16 cellular contexts compared by ENCODE assay signal in genomic region chr1:230876660-230877059, GRCh38. TPM values are rescaled to one million over a fixed set of nuclear protein-coding genes. Genes with fewer than 3 reads are reported as not detected.
A peak's percentile ranks its signal among the peaks of the same experiment; 100 is the strongest.
DNase-seq lines count a peak whose midpoint lies in the region; ATAC-seq and TF ChIP-seq lines count a peak whose summit lies in the region.
"Had no signal": no experiment of that assay in that cellular context is flagged by ENCODE, and none has a peak within 500 bp of the region (broad histone marks: within the 10 kb centered on the region; RNA-seq: fewer than 3 reads in every experiment).

No MANE protein-coding gene starts in this region.

- H2BK5ac ChIP-seq in IMR-90 (ENCODE audit: low read depth, low read length, poor library complexity, severe bottlenecking) = peak overlapping the region; percentile 32
- H2BK5ac ChIP-seq in mesenchymal stem cell (ENCODE audit: low read depth, low read length, poor library complexity, severe bottlenecking) = no peak overlapping the region
- H2BK5ac ChIP-seq in neuronal stem cell (ENCODE audit: low read length) = peak overlapping the region; percentile 35

- H2BK12ac ChIP-seq in mesenchymal stem cell (ENCODE audit: low read length in 2 of 2) (peak overlapping the region; percentile 3 to 12), neuronal stem cell (ENCODE audit: low read length) (no peak overlapping the region)

- no peaks in the 10 kb centered on the region for H3K79me1 ChIP-seq in IMR-90 (ENCODE audit: low read depth in 1 of 2, low read length in 2 of 2)
- H3K79me1 ChIP-seq in mesenchymal stem cell (replicated peaks; ENCODE audit: low read length, poor library complexity, severe bottlenecking) = no peaks in the 10 kb centered on the region
- H3K79me1 ChIP-seq in neuronal stem cell (ENCODE audit: low read depth, low read length) = no peaks in the 10 kb centered on the region

- H3K14ac ChIP-seq in IMR-90 (replicated peaks; ENCODE audit: low read depth, low read length) (peak overlapping the region; percentile 57), mesenchymal stem cell (ENCODE audit: low read length in 2 of 2) (no peak overlapping the region), neuronal stem cell (ENCODE audit: low read length) (no peak overlapping the region)

- TF ChIP-seq RAD21 in IMR-90 (IDR thresholded peaks at IDR 0.05; ENCODE audit: low read length) = no peak

- H3K27ac Mint-ChIP-seq in activated naive CD4-positive, alpha-beta T cell treated with anti-CD3 and anti-CD28 coated beads, Interleukin-2, amount 50 U/mL, for 72 hours = no peak overlapping the region
- H3K27ac Mint-ChIP-seq: B cell; CD4-positive, CD25-positive, alpha-beta regulatory T cell; CD8-positive, alpha-beta memory T cell had no signal

- peak overlapping the region; percentile 73; the same call in 2 of the 3 replicates for H2BK15ac ChIP-seq in IMR-90 (ENCODE audit: low read depth, low read length)
- no peak overlapping the region for H2BK15ac ChIP-seq in mesenchymal stem cell (ENCODE audit: low read depth, poor library complexity, severe bottlenecking)
- H2BK15ac ChIP-seq in neuronal stem cell (ENCODE audit: low read length) = peak overlapping the region; percentile 80

- H3K36me3 ChIP-seq in cardiac muscle cell (no peaks in the 10 kb centered on the region), heart right ventricle (no peaks in the 10 kb centered on the region), IMR-90 (ENCODE audit: control insufficient read depth, insufficient read depth, low read length) (no peaks in the 10 kb centered on the region), mesenchymal stem cell (ENCODE audit: control insufficient read depth in 1 of 2, insufficient read depth in 2 of 2, low read depth in 1 of 2, low read length in 2 of 2) (no peaks in the 10 kb centered on the region), neuronal stem cell (replicated peaks in 1 of 2; ENCODE audit: control insufficient read depth in 2 of 2, insufficient read depth in 2 of 2, low read length in 2 of 2) (no peaks in the 10 kb centered on the region)
- H3K36me3 ChIP-seq: BLaER1 treated with 17β-estradiol and CSF1 and Interleukin-3, amounts not matched to agents 10 nM and 100 nM had no signal

- H4K91ac ChIP-seq in IMR-90 (ENCODE audit: insufficient read depth, low read depth, low read length) = peak overlapping the region; percentile 90
- no peak overlapping the region for H4K91ac ChIP-seq in mesenchymal stem cell (ENCODE audit: low read length)
- H4K91ac ChIP-seq in neuronal stem cell (ENCODE audit: low read depth, low read length, poor library complexity) = peak overlapping the region; percentile 20

- H2AK5ac ChIP-seq in IMR-90 (ENCODE audit: low read depth, low read length) (peak overlapping the region; percentile 97), mesenchymal stem cell (ENCODE audit: low read length, severe bottlenecking) (no peak overlapping the region), neuronal stem cell (ENCODE audit: low read depth, low read length) (no peak overlapping the region)

- H3K18ac ChIP-seq in IMR-90 (ENCODE audit: low read depth, low read length) (peak overlapping the region; percentile 84), mesenchymal stem cell (ENCODE audit: low read depth in 1 of 2, low read length in 2 of 2) (peak overlapping the region in 1 of 2 experiments; percentile 50), neuronal stem cell (ENCODE audit: low read length) (no peak overlapping the region)

- no peaks in the 10 kb centered on the region for H3K4me1 ChIP-seq in cardiac muscle cell (ENCODE audit: low read depth)
- peaks cover 0 to 12% (median 0%) of the 10 kb centered on the region in 9 donors for H3K4me1 ChIP-seq in heart right ventricle
- H3K4me1 ChIP-seq in IMR-90 (ENCODE audit: control insufficient read depth, insufficient read depth, low read length) = peaks cover 28% of the 10 kb centered on the region
- peaks cover 6% of the 10 kb centered on the region for H3K4me1 ChIP-seq in mesenchymal stem cell (ENCODE audit: control insufficient read depth, insufficient read depth, low read depth, low read length)
- H3K4me1 ChIP-seq in neuronal stem cell (ENCODE audit: control insufficient read depth in 2 of 2, insufficient read depth in 1 of 2, low read depth in 1 of 2, low read length in 2 of 2) = peaks cover 10 to 14% of the 10 kb centered on the region in 2 donors
- H3K4me1 ChIP-seq: BLaER1 treated with 17β-estradiol and CSF1 and Interleukin-3, amounts not matched to agents 10 nM and 100 nM had no signal

- H4K8ac ChIP-seq in IMR-90 (ENCODE audit: low read depth in 2 of 2, low read length in 2 of 2) = peak overlapping the region; percentile 14 to 62
- H4K8ac ChIP-seq in mesenchymal stem cell (ENCODE audit: low read length) = no peak overlapping the region
- no peak overlapping the region for H4K8ac ChIP-seq in neuronal stem cell (ENCODE audit: low read depth, low read length)

- no peak overlapping the region for H3K9ac ChIP-seq in IMR-90 (ENCODE audit: low read depth, low read length)
- H3K9ac ChIP-seq in mesenchymal stem cell (ENCODE audit: low read length) = no peak overlapping the region
- no peak overlapping the region for H3K9ac ChIP-seq in neuronal stem cell (ENCODE audit: low read depth, low read length, poor library complexity)
- H3K9ac ChIP-seq: BLaER1 treated with 17β-estradiol and CSF1 and Interleukin-3, amounts not matched to agents 10 nM and 100 nM had no signal

- peak overlapping the region; percentile 96 for H2BK120ac ChIP-seq in IMR-90 (ENCODE audit: low read depth, low read length)
- no peak overlapping the region for H2BK120ac ChIP-seq in mesenchymal stem cell (ENCODE audit: low read depth, low read length)
- no peak overlapping the region for H2BK120ac ChIP-seq in neuronal stem cell (ENCODE audit: low read depth, low read length)

- H2AFZ ChIP-seq in IMR-90 (replicated peaks; ENCODE audit: low read length, poor library complexity) (peak overlapping the region; percentile 70), mesenchymal stem cell (ENCODE audit: low read depth, low read length) (no peak overlapping the region), neuronal stem cell (ENCODE audit: low read length) (no peak overlapping the region)

- no peak overlapping the region for H3K4me3 ChIP-seq in cardiac muscle cell
- no peak overlapping the region for H3K4me3 ChIP-seq in heart right ventricle
- no peak overlapping the region for H3K4me3 ChIP-seq in IMR-90 (ENCODE audit: insufficient read depth, low read depth, low read length)
- H3K4me3 ChIP-seq in mesenchymal stem cell (ENCODE audit: insufficient read depth in 1 of 2, low read depth in 1 of 2, low read length in 2 of 2) = no peak overlapping the region
- H3K4me3 ChIP-seq in neuronal stem cell (ENCODE audit: low read length in 2 of 2) = no peak overlapping the region
- H3K4me3 ChIP-seq: BLaER1 treated with 17β-estradiol and CSF1 and Interleukin-3, amounts not matched to agents 10 nM and 100 nM had no signal

- CTCF ChIA-PET in IMR-90 (lab: Yijun Ruan, JAX) = interaction anchor here (0.9 kb wide), 1 partner anchor 10 kb away, joined by 4 read pairs; no protein-coding TSS in a partner anchor

- in situ Hi-C loops in IMR-90 (cut with MboI; ENCODE audit: low sequenced_read_pairs) = no loop called here
- in situ Hi-C loops in GM13976 (cut with MboI; ENCODE audit: low sequenced_read_pairs, unreplicated experiment) = no loop called here

- dilution Hi-C loops in IMR-90 (cut with HindIII; ENCODE audit: low sequenced_read_pairs, unreplicated experiment) = no loop called here

- peak overlapping the region; percentile 89 for H2BK20ac ChIP-seq in IMR-90 (ENCODE audit: low read depth, low read length)

- H3K36me3 Mint-ChIP-seq in activated naive CD4-positive, alpha-beta T cell treated with anti-CD3 and anti-CD28 coated beads, Interleukin-2, amount 50 U/mL, for 72 hours = no peaks in the 10 kb centered on the region
- H3K36me3 Mint-ChIP-seq: CD4-positive, CD25-positive, alpha-beta regulatory T cell; CD8-positive, alpha-beta memory T cell had no signal

- intact Hi-C loops in heart right ventricle (cut with DNase I) = no loop called here
- intact Hi-C loops in IMR-90 (cut with micrococcal nuclease) = no loop called here

- no peak for TF ChIP-seq CTCF in cardiac muscle cell (IDR thresholded peaks at IDR 0.05; ENCODE audit: low read depth, low read length)
- TF ChIP-seq CTCF in heart right ventricle (IDR thresholded peaks at IDR 0.05) = no peak
- TF ChIP-seq CTCF in IMR-90 (conservative IDR thresholded peaks at IDR 0.05; ENCODE audit: low read depth, low read length) = no peak
- TF ChIP-seq CTCF in GM13976 (IDR thresholded peaks at IDR 0.05; ENCODE audit: borderline replicate concordance, control extremely low read depth, extremely low read depth, insufficient read depth, missing control alignments) = no peak

- peak overlapping the region; percentile 66 for H2AK9ac ChIP-seq in IMR-90 (replicated peaks; ENCODE audit: low read depth, low read length, poor library complexity)

- H3K9me3 Mint-ChIP-seq in activated naive CD4-positive, alpha-beta T cell treated with anti-CD3 and anti-CD28 coated beads, Interleukin-2, amount 50 U/mL, for 72 hours = no peaks in the 10 kb centered on the region
- H3K9me3 Mint-ChIP-seq: CD8-positive, alpha-beta memory T cell had no signal

- no peak for ATAC-seq in heart right ventricle
- ATAC-seq in IMR-90 (ENCODE audit: low read depth) = no peak
- no peak for ATAC-seq in activated naive CD4-positive, alpha-beta T cell treated with anti-CD3 and anti-CD28 coated beads, Interleukin-2, amount 50 U/mL, for 72 hours
- ATAC-seq: HepG2 had no signal

- H3K9me3 ChIP-seq in cardiac muscle cell (ENCODE audit: low read depth) (no peaks in the 10 kb centered on the region), heart right ventricle (no peaks in the 10 kb centered on the region), IMR-90 (ENCODE audit: control insufficient read depth, insufficient read depth, low read length) (no peaks in the 10 kb centered on the region), mesenchymal stem cell (ENCODE audit: control insufficient read depth, low read length) (no peaks in the 10 kb centered on the region), neuronal stem cell (replicated peaks in 1 of 2; ENCODE audit: control insufficient read depth in 2 of 2, insufficient read depth in 1 of 2, low read depth in 1 of 2, low read length in 2 of 2) (no peaks in the 10 kb centered on the region)
- H3K9me3 ChIP-seq: BLaER1 treated with 17β-estradiol and CSF1 and Interleukin-3, amounts not matched to agents 10 nM and 100 nM had no signal

- peak overlapping the region; percentile 27 for H4K5ac ChIP-seq in IMR-90 (ENCODE audit: low read depth, low read length)

- no peak for DNase-seq in cardiac muscle cell (ENCODE audit: low read depth in 1 of 2, low spot score in 1 of 2)
- DNase-seq in heart right ventricle = no peak
- no peak for DNase-seq in IMR-90
- no peak for DNase-seq in mesenchymal stem cell
- DNase-seq in neuronal stem cell (ENCODE audit: low spot score) = no peak
- DNase-seq in GM13976 (ENCODE audit: low spot score) = no peak
- no peak for DNase-seq in activated naive CD4-positive, alpha-beta T cell treated with anti-CD3 and anti-CD28 coated beads, Interleukin-2, amount 50 U/mL, for 72 hours (ENCODE audit: low spot score in 2 of 2)
- no peak for DNase-seq in stimulated activated CD4-positive, alpha-beta T cell treated with anti-CD3 and anti-CD28 coated beads, Interleukin-4, amount 100 ng/mL, for 1 hour
- DNase-seq: CD4-positive, CD25-positive, alpha-beta regulatory T cell; CD8-positive, alpha-beta memory T cell; COR-L47; GOT3; H7 had no signal

- H3K27ac ChIP-seq in cardiac muscle cell = peak overlapping the region; percentile 5
- no peak overlapping the region for H3K27ac ChIP-seq in heart right ventricle
- H3K27ac ChIP-seq in IMR-90 (ENCODE audit: insufficient read depth, low read length) = peak overlapping the region; percentile 60; the same call in 1 of the 2 replicates
- no peak overlapping the region for H3K27ac ChIP-seq in mesenchymal stem cell (ENCODE audit: low read length, poor library complexity, severe bottlenecking)
- H3K27ac ChIP-seq in neuronal stem cell (replicated peaks; ENCODE audit: low read length) = no peak overlapping the region
- H3K27ac ChIP-seq: BLaER1 treated with 17β-estradiol and CSF1 and Interleukin-3, amounts not matched to agents 10 nM and 100 nM had no signal

- H3K23ac ChIP-seq in IMR-90 (ENCODE audit: low read depth, low read length) (no peak overlapping the region), mesenchymal stem cell (ENCODE audit: low read length in 2 of 2) (no peak overlapping the region), neuronal stem cell (ENCODE audit: low read depth, low read length, poor library complexity) (no peak overlapping the region)

- peaks cover 15% of the 10 kb centered on the region for H3K9me1 ChIP-seq in IMR-90 (ENCODE audit: insufficient read depth, low read length)

- no peaks in the 10 kb centered on the region for H4K20me1 ChIP-seq in IMR-90 (ENCODE audit: insufficient read depth, low read length)
- H4K20me1 ChIP-seq: BLaER1 treated with 17β-estradiol and CSF1 and Interleukin-3, amounts not matched to agents 10 nM and 100 nM had no signal

- no TSS peak for BruUV-seq in IMR-90 (replicated peaks; lab: Mats Ljungman, UMichigan)

- no peak overlapping the region for H3K56ac ChIP-seq in IMR-90 (ENCODE audit: extremely low read depth, insufficient read depth, low read length)

- H3K4ac ChIP-seq in IMR-90 (ENCODE audit: low read depth, low read length) (peak overlapping the region; percentile 94), mesenchymal stem cell (ENCODE audit: low read depth in 1 of 2, low read length in 2 of 2) (no peak overlapping the region), neuronal stem cell (ENCODE audit: low read length) (no peak overlapping the region)

- no peaks in the 10 kb centered on the region for H3K27me3 ChIP-seq in cardiac muscle cell
- peaks cover 0 to 21% (median 3%) of the 10 kb centered on the region in 7 donors for H3K27me3 ChIP-seq in heart right ventricle
- no peaks in the 10 kb centered on the region for H3K27me3 ChIP-seq in IMR-90 (ENCODE audit: control insufficient read depth, insufficient read depth, low read length)
- H3K27me3 ChIP-seq in mesenchymal stem cell (ENCODE audit: control insufficient read depth in 1 of 2, insufficient read depth in 1 of 2, low read length in 2 of 2) = peaks cover 7 to 10% of the 10 kb centered on the region in 2 experiments
- H3K27me3 ChIP-seq in neuronal stem cell (ENCODE audit: control insufficient read depth in 3 of 3, insufficient read depth in 3 of 3, low read depth in 1 of 3, low read length in 3 of 3) = no peaks in the 10 kb centered on the region
- H3K27me3 ChIP-seq: BLaER1 treated with 17β-estradiol and CSF1 and Interleukin-3, amounts not matched to agents 10 nM and 100 nM had no signal

- no peak for TF ChIP-seq POLR2A in IMR-90 (IDR thresholded peaks at IDR 0.05; ENCODE audit: low read depth, low read length)

- POLR2A ChIA-PET in IMR-90 (lab: Charles Lee; ENCODE audit: unreplicated experiment) = no interaction called here

- WGBS in heart right ventricle, 2 donors = 69 to 78% methylated on average over 6 of the region's 6 CpGs
- no CpG with 5 or more reads among the region's 6 CpGs for WGBS in IMR-90 (ENCODE audit: extremely low coverage in 2 of 2, insufficient read length in 1 of 2), 2 experiments
- 92% methylated on average over 6 of the region's 6 CpGs for WGBS in mesenchymal stem cell
- WGBS in neuronal stem cell (ENCODE audit: extremely low coverage in 2 of 2, insufficient read length in 2 of 2, insufficient replicate concordance in 1 of 2), 2 donors = no CpG with 5 or more reads among the region's 6 CpGs

- H3K4me2 ChIP-seq in IMR-90 (ENCODE audit: low read depth, low read length) (no peak overlapping the region), mesenchymal stem cell (ENCODE audit: low read length, poor library complexity, severe bottlenecking) (no peak overlapping the region), neuronal stem cell (ENCODE audit: insufficient read depth, low read length, poor library complexity, severe bottlenecking) (no peak overlapping the region)
- H3K4me2 ChIP-seq: BLaER1 treated with 17β-estradiol and CSF1 and Interleukin-3, amounts not matched to agents 10 nM and 100 nM had no signal

RNA-seq across cellular contexts. Expression of gene C1orf198, which starts 8.3 kb away (rescaled TPM):
- total RNA-seq in cardiac muscle cell = 67.6 and 68.8 TPM in 2 replicates
- polyA plus RNA-seq in cardiac muscle cell = 54.7 and 59.0 TPM in 2 replicates
- total RNA-seq in heart right ventricle = 10 to 100 TPM; 33.4 to 66.0 (median 46.0) TPM
- 10 to 100 TPM; 26.0 to 36.4 TPM for polyA plus RNA-seq in heart right ventricle
- total RNA-seq in IMR-90 (2012; rRNA removed) = 74.4 and 76.2 TPM in 2 replicates
- polyA plus RNA-seq in IMR-90 (2012; rRNA removed) = 63.9 and 67.4 TPM in 2 replicates
- 33.0 and 75.6 TPM in 2 replicates for polyA plus RNA-seq in IMR-90 (2012; cell fraction: cytosol; rRNA removed)
- polyA plus RNA-seq in IMR-90 (2012; cell fraction: nucleus; rRNA removed; ENCODE audit: low replicate concordance) = 260 and 261 TPM in 2 replicates
- 40.5 TPM for polyA plus RNA-seq in mesenchymal stem cell (2013, experiment 1 of 2)
- 39.9 TPM for polyA plus RNA-seq in mesenchymal stem cell (2013, experiment 2 of 2)
- 39.0 TPM for polyA plus RNA-seq in neuronal stem cell (2013, experiment 1 of 2)
- polyA plus RNA-seq in neuronal stem cell (2013, experiment 2 of 2) = 39.1 TPM
- total RNA-seq in activated naive CD4-positive, alpha-beta T cell treated with anti-CD3 and anti-CD28 coated beads, Interleukin-2, amount 50 U/mL, for 72 hours = 1 to 10 TPM; 5.4 to 8.8 TPM

Comparison
In these comparisons a context has a peak if more than half of its experiments do, and no peak if none do; other contexts are left out.
1. H3K27ac ChIP-seq: peak in cardiac muscle cell (single experiment) and IMR-90 (single experiment); none in heart right ventricle (0 of 10), mesenchymal stem cell (single experiment) and neuronal stem cell (single experiment).
2. H4K8ac ChIP-seq: peak in IMR-90 (2 of 2); none in mesenchymal stem cell (single experiment) and neuronal stem cell (single experiment).